17 cellular contexts compared by ENCODE assay signal in genomic region chr9:79360387-79361347, GRCh38.
DNase-seq lines count a peak whose midpoint lies in the region; ATAC-seq and TF ChIP-seq lines count a peak whose summit lies in the region.
"Had no signal": no experiment of that assay in that cellular context is flagged by ENCODE, and none has a peak within 500 bp of the region (broad histone marks: within the 10 kb centered on the region; RNA-seq: fewer than 3 reads in every experiment).

No MANE protein-coding gene starts in this region.

- H3K4me1 Mint-ChIP-seq in GM23338 (peaks cover 39% of the 10 kb centered on the region), endodermal cell (peaks cover 44% of the 10 kb centered on the region), osteocyte (ENCODE audit: unreplicated experiment) (peaks cover 27% of the 10 kb centered on the region)
- H3K4me1 Mint-ChIP-seq: central memory CD8-positive, alpha-beta T cell had no signal

- H3K9me2 ChIP-seq in GM23338 (ENCODE audit: insufficient read depth) = 0 out of 2 replicates have a peak, but pooled peaks cover 7% of the 10 kb centered on the region

- peak; percentile 72 for DNase-seq in GM23338 (ENCODE audit: low spot score)
- DNase-seq in NCI-H345 treated with DMSO at 0.1 percent for 48 hours (lab: John Stamatoyannopoulos, UW; ENCODE audit: unreplicated experiment) = peak; percentile 74
- peak; percentile 71 for DNase-seq in endodermal cell
- DNase-seq in osteocyte (ENCODE audit: extremely low spot score, unreplicated experiment) = no peak
- DNase-seq in RPMI8226 = no peak
- DNase-seq in activated gamma-delta T cell (lab: John Stamatoyannopoulos, UW) = no peak
- DNase-seq: activated gamma-delta T cell treated with Interleukin-2 at 50 U/mL for 16 hours; CD8-positive, alpha-beta memory T cell; heart left ventricle; NCI-H187 treated with DMSO at 0.1 percent for 48 hours had no signal

- no peak overlapping the region for H2AFZ ChIP-seq in GM23338

- H3K4me3 Mint-ChIP-seq in GM23338 = peak overlapping the region; percentile 47; the same call in 2 of the 3 replicates
- H3K4me3 Mint-ChIP-seq in endodermal cell = no peak overlapping the region
- H3K4me3 Mint-ChIP-seq in osteocyte (ENCODE audit: unreplicated experiment) = no peak overlapping the region
- H3K4me3 Mint-ChIP-seq: CD8-positive, alpha-beta memory T cell; central memory CD8-positive, alpha-beta T cell; neural progenitor cell; stimulated activated memory B cell treated with anti-CD40 and anti-IgM and Interleukin-4, amounts not matched to agents 10 μg/mL and 1 μg/mL and 100 μg/mL, for 72 hours had no signal

- H3F3A ChIP-seq in GM23338 (replicated peaks; ENCODE audit: low read depth) = no peaks in the 10 kb centered on the region

- H3K36me3 Mint-ChIP-seq in GM23338 (ENCODE audit: low read depth) (no peaks in the 10 kb centered on the region), endodermal cell (ENCODE audit: low read depth) (no peaks in the 10 kb centered on the region), osteocyte (ENCODE audit: unreplicated experiment) (no peaks in the 10 kb centered on the region)
- H3K36me3 Mint-ChIP-seq: CD8-positive, alpha-beta memory T cell; neural progenitor cell; stimulated activated memory B cell treated with anti-CD40 and anti-IgM and Interleukin-4, amounts not matched to agents 10 μg/mL and 1 μg/mL and 100 μg/mL, for 72 hours had no signal

- TF ChIP-seq CTCF in GM23338 (conservative IDR thresholded peaks at IDR 0.05; ENCODE audit: low read depth in 2 of 2) = no peak
- no peak for TF ChIP-seq CTCF in endodermal cell (conservative IDR thresholded peaks at IDR 0.05)
- no peak for TF ChIP-seq CTCF in osteocyte (IDR thresholded peaks at IDR 0.05)

- H4K20me1 ChIP-seq in GM23338 (replicated peaks; ENCODE audit: insufficient read depth) = no peaks in the 10 kb centered on the region

- H3K36me3 ChIP-seq in GM23338 (ENCODE audit: insufficient read depth) = no peaks in the 10 kb centered on the region
- H3K36me3 ChIP-seq in endodermal cell (ENCODE audit: control insufficient read depth, insufficient read depth, low read length) = no peaks in the 10 kb centered on the region
- H3K36me3 ChIP-seq: heart left ventricle, neural progenitor cell, vagina had no signal

- ATAC-seq in GM23338 = peak; percentile 77
- no peak for ATAC-seq in GM18511 (IDR thresholded peaks at IDR 0.05; ENCODE audit: unreplicated experiment)
- ATAC-seq: heart left ventricle; sciatic nerve; stimulated activated memory B cell treated with anti-CD40 and anti-IgM and Interleukin-4, amounts not matched to agents 10 μg/mL and 1 μg/mL and 100 μg/mL, for 72 hours had no signal

- peaks cover 31% of the 10 kb centered on the region for H3K4me1 ChIP-seq in GM23338 (ENCODE audit: insufficient read depth)
- peaks cover 19% of the 10 kb centered on the region for H3K4me1 ChIP-seq in endodermal cell (ENCODE audit: control insufficient read depth, insufficient read depth, low read length)
- H3K4me1 ChIP-seq: vagina had no signal

- H3K27me3 Mint-ChIP-seq in GM23338 (ENCODE audit: insufficient read depth, low read depth, poor library complexity) (peaks cover 9% of the 10 kb centered on the region), endodermal cell (ENCODE audit: insufficient read depth) (no peaks in the 10 kb centered on the region), osteocyte (ENCODE audit: unreplicated experiment) (no peaks in the 10 kb centered on the region)

- H3K27ac ChIP-seq in GM23338 (ENCODE audit: low read depth) (no peak overlapping the region), endodermal cell (ENCODE audit: low read depth, low read length) (no peak overlapping the region)
- H3K27ac ChIP-seq: heart left ventricle, KMS-11, neural progenitor cell, vagina had no signal

- H3K4me3 ChIP-seq in GM23338 (no peak overlapping the region), endodermal cell (ENCODE audit: low read length) (peak overlapping the region; percentile 27)
- H3K4me3 ChIP-seq: heart left ventricle, neural progenitor cell, vagina had no signal

- H3K79me2 ChIP-seq in GM23338 (replicated peaks; ENCODE audit: insufficient read depth) = no peaks in the 10 kb centered on the region

- H3K27ac Mint-ChIP-seq in GM23338 (no peak overlapping the region), endodermal cell (no peak overlapping the region), osteocyte (ENCODE audit: unreplicated experiment) (peak overlapping the region; percentile 69)
- H3K27ac Mint-ChIP-seq: CD8-positive, alpha-beta memory T cell; neural progenitor cell; stimulated activated memory B cell treated with anti-CD40 and anti-IgM and Interleukin-4, amounts not matched to agents 10 μg/mL and 1 μg/mL and 100 μg/mL, for 72 hours had no signal

- H3K27me3 ChIP-seq in GM23338 (ENCODE audit: insufficient read depth) (peaks cover 12% of the 10 kb centered on the region), endodermal cell (ENCODE audit: control insufficient read depth, insufficient read depth, low read length, poor library complexity, severe bottlenecking) (no peaks in the 10 kb centered on the region)
- H3K27me3 ChIP-seq: neural progenitor cell, vagina had no signal

- no peak overlapping the region for H3K9ac ChIP-seq in endodermal cell (ENCODE audit: extremely low read depth, low read length, poor library complexity, severe bottlenecking)
- H3K9ac ChIP-seq: KMS-11, neural progenitor cell had no signal

- peaks cover 5% of the 10 kb centered on the region for H3K9me3 ChIP-seq in endodermal cell (ENCODE audit: control insufficient read depth, low read length)
- H3K9me3 ChIP-seq: heart left ventricle, vagina had no signal

- H3K4me2 ChIP-seq in GM23338 = peak overlapping the region; percentile 6
- H3K4me2 ChIP-seq: KMS-11 had no signal

- WGBS in endodermal cell (ENCODE audit: insufficient coverage in 1 of 2, insufficient read length in 1 of 2), 2 experiments = 53 to 86% methylated on average over 2 to 5 of the region's 5 CpGs

- H3K9me3 Mint-ChIP-seq in GM23338 = no peaks in the 10 kb centered on the region
- H3K9me3 Mint-ChIP-seq in endodermal cell = no peaks in the 10 kb centered on the region
- no peaks in the 10 kb centered on the region for H3K9me3 Mint-ChIP-seq in osteocyte (ENCODE audit: unreplicated experiment)
- H3K9me3 Mint-ChIP-seq: CD8-positive, alpha-beta memory T cell; central memory CD8-positive, alpha-beta T cell; stimulated activated memory B cell treated with anti-CD40 and anti-IgM and Interleukin-4, amounts not matched to agents 10 μg/mL and 1 μg/mL and 100 μg/mL, for 72 hours had no signal

TF ChIP-seq in GM23338, 12 proteins besides CTCF, POLR2A, EP300 and RAD21:
- peak; percentile 92 for TF ChIP-seq NANOG (IDR thresholded peaks at IDR 0.05; ENCODE audit: borderline replicate concordance)
- TF ChIP-seq CREB1 (CRISPR knock-in tag; IDR thresholded peaks at IDR 0.05; ENCODE audit: low read depth) = no peak

Comparison
In these comparisons a context has a peak if more than half of its experiments do, and no peak if none do; other contexts are left out.
1. DNase-seq: peak in GM23338 (single experiment), NCI-H345 treated with DMSO at 0.1 percent for 48 hours (single experiment) and endodermal cell (single experiment); none in osteocyte (single experiment), RPMI8226 (single experiment) and activated gamma-delta T cell (single experiment).